In the genomic region with DNA sequence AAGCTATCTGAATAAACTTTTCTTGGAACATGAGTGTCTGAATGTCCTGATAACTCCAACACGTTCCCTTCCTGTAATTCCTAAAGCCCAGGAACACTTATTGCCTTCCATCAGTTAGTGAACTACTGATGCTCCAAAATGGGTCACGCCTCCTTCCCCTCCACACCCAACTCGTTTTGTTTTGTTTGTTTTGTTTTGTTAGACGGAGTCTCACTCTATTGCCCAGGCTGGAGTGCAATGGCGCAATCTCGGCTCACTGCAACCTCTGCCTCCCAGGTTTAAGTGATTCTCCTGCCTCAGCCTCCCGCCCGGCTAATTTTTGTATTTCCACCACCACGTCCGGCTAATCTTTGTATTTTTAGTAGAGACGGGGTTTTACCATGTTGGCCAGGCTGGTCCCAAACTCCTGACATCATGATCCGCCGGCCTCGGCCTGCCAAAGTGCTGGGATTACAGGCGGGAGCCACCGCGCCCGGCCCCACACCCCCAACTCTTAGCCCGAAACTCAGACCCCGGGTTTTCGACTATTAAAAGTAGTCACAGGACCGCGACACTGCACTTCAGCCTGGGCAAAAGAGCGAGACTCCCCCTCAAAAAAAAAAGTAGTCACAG, we compare ENCODE assay signal across 8 cellular contexts. TPM values are rescaled to one million over a fixed set of nuclear protein-coding genes. Genes with fewer than 3 reads are reported as not detected.
DNase-seq lines count a peak whose midpoint lies in the region; ATAC-seq and FAIRE-seq lines count a peak whose summit lies in the region.

No MANE protein-coding gene starts in this region.

- H3K36me3 Mint-ChIP-seq in CD8-positive, alpha-beta memory T cell: peaks cover 0 to 9% (median 0%) of the 10 kb centered on the region in 3 donors

- H3K27me3 ChIP-seq in CD8-positive, alpha-beta memory T cell (ENCODE audit: insufficient read depth, low read length, poor library complexity, severe bottlenecking): no peaks in the 10 kb centered on the region
- H3K27me3 ChIP-seq in H7 (ENCODE audit: control insufficient read depth, insufficient read depth, low read length) (no peaks in the 10 kb centered on the region), SJSA1 (replicated peaks) (no peaks in the 10 kb centered on the region), small intestine (ENCODE audit: control insufficient read depth in 2 of 2, insufficient read depth in 2 of 2, low read length in 2 of 2) (no peaks in the 10 kb centered on the region)

- peak; percentile 19 for ATAC-seq in Right ventricle myocardium superior (ENCODE audit: poor library complexity)
- no peak for ATAC-seq in GM18868 (IDR thresholded peaks at IDR 0.05; ENCODE audit: unreplicated experiment)

- H3K4me3 ChIP-seq in CD8-positive, alpha-beta memory T cell (ENCODE audit: low read length): peak overlapping the region; percentile 79
- H3K4me3 ChIP-seq in H7 (ENCODE audit: insufficient read depth, low read depth, low read length) (peak overlapping the region; percentile 82), SJSA1 (peak overlapping the region; percentile 83), small intestine (ENCODE audit: low read depth in 1 of 2, low read length in 2 of 2) (peak overlapping the region; percentile 82 to 94)

- 2 to 3% (median 2%) methylated on average over 24 of the region's 24 CpGs for WGBS in small intestine, 3 donors

- H3K9me3 ChIP-seq in CD8-positive, alpha-beta memory T cell (ENCODE audit: low read length): no peaks in the 10 kb centered on the region
- no peaks in the 10 kb centered on the region for H3K9me3 ChIP-seq in SJSA1 (replicated peaks)
- H3K9me3 ChIP-seq in small intestine (ENCODE audit: control insufficient read depth, low read depth): no peaks in the 10 kb centered on the region

- CTCF ChIA-PET in CD8-positive, alpha-beta memory T cell (lab: Charles Lee): no interaction called here

- no peaks in the 10 kb centered on the region for H3K36me3 ChIP-seq in CD8-positive, alpha-beta memory T cell (ENCODE audit: insufficient read depth, low read length)
- H3K36me3 ChIP-seq in H7 (replicated peaks; ENCODE audit: control insufficient read depth, insufficient read depth, low read length): no peaks in the 10 kb centered on the region; the same call in 1 of the 2 replicates
- peaks cover 37% of the 10 kb centered on the region for H3K36me3 ChIP-seq in SJSA1
- no peaks in the 10 kb centered on the region for H3K36me3 ChIP-seq in small intestine (ENCODE audit: control insufficient read depth in 2 of 2, insufficient read depth in 2 of 2, low read length in 2 of 2)

- intact Hi-C loops in Right ventricle myocardium superior (cut with DNase I): no loop called here

- peaks cover 7% of the 10 kb centered on the region in 2 donors for H3K27me3 Mint-ChIP-seq in CD8-positive, alpha-beta memory T cell

- POLR2A ChIA-PET in CD8-positive, alpha-beta memory T cell (lab: Charles Lee): interaction anchor here (0.8 kb wide), 1 partner anchor 25 kb away, joined by 3 read pairs; a partner anchor contains a TSS

- no peak for DNase-seq in CD8-positive, alpha-beta memory T cell
- DNase-seq in H7: no peak
- peak in 1 of 2 experiments; percentile 19 for DNase-seq in SJSA1 (ENCODE audit: low read depth in 1 of 2, low spot score in 2 of 2)
- peak; percentile 44 for DNase-seq in Right ventricle myocardium superior
- DNase-seq in small intestine: no peak
- DNase-seq in activated CD8-positive, alpha-beta memory T cell treated with anti-CD3 and anti-CD28 coated beads, Interleukin-2, amount 50 U/mL, for 48 hours: no peak
- no peak for DNase-seq in D341Med (ENCODE audit: low spot score)

- H3K4me3 Mint-ChIP-seq in CD8-positive, alpha-beta memory T cell: no peak overlapping the region

- no peaks in the 10 kb centered on the region for H3K9me3 Mint-ChIP-seq in CD8-positive, alpha-beta memory T cell

- H3K27ac Mint-ChIP-seq in CD8-positive, alpha-beta memory T cell: peak overlapping the region in 3 of 8 donors; percentile 80 to 95 (median 88)

- H3K27ac ChIP-seq in CD8-positive, alpha-beta memory T cell (ENCODE audit: low read depth, low read length): peak overlapping the region; percentile 62
- H3K27ac ChIP-seq in SJSA1: peak overlapping the region; percentile 70
- peak overlapping the region; percentile 77 to 89 for H3K27ac ChIP-seq in small intestine (ENCODE audit: low read depth in 1 of 2, low read length in 1 of 2)

- peaks cover 25% of the 10 kb centered on the region for H3K4me1 ChIP-seq in CD8-positive, alpha-beta memory T cell (ENCODE audit: insufficient read depth, low read length)
- H3K4me1 ChIP-seq in SJSA1 (replicated peaks) (peaks cover 8% of the 10 kb centered on the region), small intestine (ENCODE audit: control insufficient read depth in 2 of 2, insufficient read depth in 1 of 2, low read depth in 1 of 2, low read length in 1 of 2) (peaks cover 0 to 9% of the 10 kb centered on the region in 2 donors)

- H3K4me1 Mint-ChIP-seq in CD8-positive, alpha-beta memory T cell: peaks cover 0 to 11% (median 2%) of the 10 kb centered on the region in 3 donors

- FAIRE-seq in small intestine (lab: Jason Lieb, UNC): no peak

RNA-seq across cellular contexts. Expression of a gene that starts 0.8 kb away (rescaled TPM):
- total RNA-seq in CD8-positive, alpha-beta memory T cell: 10 to 100 TPM; 15.6 to 19.0 TPM
- polyA plus RNA-seq in CD8-positive, alpha-beta memory T cell: 20.9 TPM
- 15.0 and 22.7 TPM in 2 replicates for total RNA-seq in H7 (2014; rRNA removed; shearing (Covaris generic))
- total RNA-seq in SJSA1 (2014; rRNA removed; shearing (Covaris generic)): 43.1 and 45.3 TPM in 2 replicates
- total RNA-seq in Right ventricle myocardium superior: 7.8 TPM
- polyA plus RNA-seq in small intestine: 10 to 100 TPM; 14.1 to 19.5 (median 16.2) TPM

RNA-seq across cellular contexts. Expression of a gene that starts 25.1 kb away (rescaled TPM):
- total RNA-seq in CD8-positive, alpha-beta memory T cell: 10 to 100 TPM; 25.6 to 27.3 TPM
- polyA plus RNA-seq in CD8-positive, alpha-beta memory T cell: 45.7 TPM
- total RNA-seq in H7 (2014; rRNA removed; shearing (Covaris generic)): 19.7 and 22.9 TPM in 2 replicates
- 14.3 and 17.4 TPM in 2 replicates for total RNA-seq in SJSA1 (2014; rRNA removed; shearing (Covaris generic))
- 30.7 TPM for total RNA-seq in Right ventricle myocardium superior
- 10 to 100 TPM; 16.5 to 26.7 (median 21.9) TPM for polyA plus RNA-seq in small intestine
